In the genomic region with DNA sequence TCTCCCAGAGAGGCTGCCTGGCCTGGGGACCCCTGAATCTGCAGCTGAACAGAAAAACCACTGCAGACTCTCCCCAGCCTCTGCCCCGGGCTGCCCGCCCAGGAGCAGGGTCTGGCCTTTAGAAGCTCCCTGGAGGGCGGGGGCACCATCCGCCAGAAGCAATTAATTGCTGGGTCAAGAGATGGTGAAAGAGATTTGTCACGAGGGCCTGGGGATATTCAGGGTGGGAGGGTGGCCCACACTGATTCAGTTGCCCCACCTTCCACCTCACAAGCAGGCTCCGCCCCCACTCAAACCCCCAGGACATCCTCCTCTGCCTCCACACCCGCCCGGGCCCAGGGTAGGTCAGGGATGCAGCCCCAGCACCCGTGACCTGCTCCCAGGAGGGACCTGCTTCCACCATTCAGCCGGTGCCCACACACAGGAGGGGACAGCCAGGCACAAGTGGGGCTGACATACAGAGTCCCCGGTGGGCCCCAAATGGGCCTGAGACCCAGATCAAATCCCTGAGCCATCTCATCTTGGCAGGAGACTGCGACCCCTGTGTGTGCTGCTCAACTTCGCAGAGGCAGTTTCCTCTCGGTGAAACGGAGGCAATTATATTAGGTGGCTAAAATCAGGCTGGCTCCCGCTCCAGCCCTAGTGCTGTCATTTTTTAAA, we compare ENCODE assay signal across 12 cellular contexts. TPM values are rescaled to one million over a fixed set of nuclear protein-coding genes. Genes with fewer than 3 reads are reported as not detected.
DNase-seq lines count a peak whose midpoint lies in the region; ATAC-seq, FAIRE-seq and TF ChIP-seq lines count a peak whose summit lies in the region.
"Had no signal": no experiment of that assay in that cellular context is flagged by ENCODE, and none has a peak within 500 bp of the region (broad histone marks: within the 10 kb centered on the region; RNA-seq: fewer than 3 reads in every experiment).

No MANE protein-coding gene starts in this region.

- H3K9ac ChIP-seq in HUES64 (ENCODE audit: low read depth, low read length): peak overlapping the region; percentile 7; the same call in 1 of the 2 replicates
- peak overlapping the region; percentile 72 for H3K9ac ChIP-seq in astrocyte (ENCODE audit: low read length)

- no peak for DNase-seq in CD4-positive, alpha-beta memory T cell
- no peak for DNase-seq in astrocyte (ENCODE audit: low read depth)
- peak; percentile 33 for DNase-seq in nephron progenitor cell
- no peak for DNase-seq in ACHN
- no peak for DNase-seq in activated CD4-positive, alpha-beta T cell treated with anti-CD3 and anti-CD28 coated beads for 4 hours
- no peak for DNase-seq in foreskin fibroblast
- DNase-seq: activated CD4-positive, alpha-beta T cell treated with anti-CD3 and anti-CD28 coated beads for 48 hours; Right ventricle myocardium superior had no signal

- H3K36me3 Mint-ChIP-seq in CD4-positive, alpha-beta memory T cell: peaks cover 0 to 2% of the 10 kb centered on the region in 2 donors
- H3K36me3 Mint-ChIP-seq in astrocyte (ENCODE audit: low read depth, unreplicated experiment) (peaks cover 5% of the 10 kb centered on the region), nephron progenitor cell (ENCODE audit: low read depth) (peaks cover 9% of the 10 kb centered on the region)

- peak overlapping the region; percentile 60 for H3K4me2 ChIP-seq in astrocyte (ENCODE audit: low read length)

- H3K27me3 ChIP-seq in CD4-positive, alpha-beta memory T cell (ENCODE audit: insufficient read depth, low read length): no peaks in the 10 kb centered on the region
- H3K27me3 ChIP-seq in HUES64 (ENCODE audit: insufficient read depth, low read length): no peaks in the 10 kb centered on the region
- no peaks in the 10 kb centered on the region for H3K27me3 ChIP-seq in astrocyte (ENCODE audit: insufficient read depth, low read length)

- no peak overlapping the region for H2AFZ ChIP-seq in astrocyte (ENCODE audit: low read depth, low read length)

- H3K4me1 Mint-ChIP-seq in CD4-positive, alpha-beta memory T cell: peaks cover 16 to 69% (median 53%) of the 10 kb centered on the region in 4 donors
- H3K4me1 Mint-ChIP-seq in astrocyte (ENCODE audit: low read depth, unreplicated experiment): peaks cover 52% of the 10 kb centered on the region
- peaks cover 59% of the 10 kb centered on the region for H3K4me1 Mint-ChIP-seq in nephron progenitor cell

- no peak for ATAC-seq in HG02938 (IDR thresholded peaks at IDR 0.05; ENCODE audit: unreplicated experiment)

- no peak for TF ChIP-seq CTCF in astrocyte (IDR thresholded peaks at IDR 0.05; ENCODE audit: insufficient read depth, low read depth, low read length)
- no peak for TF ChIP-seq CTCF in nephron progenitor cell (IDR thresholded peaks at IDR 0.05)
- TF ChIP-seq CTCF in foreskin fibroblast (IDR thresholded peaks at IDR 0.05; ENCODE audit: low read depth, low read length): no peak

- 63% methylated on average over 15 of the region's 16 CpGs for WGBS in HUES64

- peaks cover 84% of the 10 kb centered on the region for H4K20me1 ChIP-seq in astrocyte (ENCODE audit: insufficient read depth, low read length)

- peaks cover 85% of the 10 kb centered on the region for H3K79me2 ChIP-seq in astrocyte (ENCODE audit: insufficient read depth, low read length)

- no peaks in the 10 kb centered on the region for H3K27me3 Mint-ChIP-seq in CD4-positive, alpha-beta memory T cell
- H3K27me3 Mint-ChIP-seq in astrocyte (ENCODE audit: low read depth, unreplicated experiment) (no peaks in the 10 kb centered on the region), nephron progenitor cell (ENCODE audit: low read depth, poor library complexity) (peaks cover 3% of the 10 kb centered on the region)
- H3K27me3 Mint-ChIP-seq: activated naive CD8-positive, alpha-beta T cell had no signal

- H3K4me3 Mint-ChIP-seq in CD4-positive, alpha-beta memory T cell: peak overlapping the region in 3 of 8 donors; percentile 20 to 81 (median 66)
- H3K4me3 Mint-ChIP-seq in astrocyte (ENCODE audit: unreplicated experiment) (no peak overlapping the region), nephron progenitor cell (no peak overlapping the region)
- H3K4me3 Mint-ChIP-seq: activated naive CD8-positive, alpha-beta T cell; neural crest cell had no signal

- H3K4me1 ChIP-seq in CD4-positive, alpha-beta memory T cell (ENCODE audit: insufficient read depth, low read length): peaks cover 63% of the 10 kb centered on the region
- H3K4me1 ChIP-seq in HUES64 (ENCODE audit: insufficient read depth, low read length) (peaks cover 24% of the 10 kb centered on the region), astrocyte (ENCODE audit: insufficient read depth, low read length) (peaks cover 50% of the 10 kb centered on the region)

- CTCF ChIA-PET in CD4-positive, alpha-beta memory T cell (lab: Charles Lee; ENCODE audit: partially characterized antibody): interaction anchor here (1.0 kb wide), 1 partner anchor 227 kb away, joined by 3 read pairs; no protein-coding TSS in a partner anchor

- no peak overlapping the region for H3K27ac ChIP-seq in CD4-positive, alpha-beta memory T cell (ENCODE audit: low read depth, low read length)
- H3K27ac ChIP-seq in HUES64 (ENCODE audit: low read depth, low read length) (peak overlapping the region; percentile 23), astrocyte (ENCODE audit: low read depth, low read length) (no peak overlapping the region)

- in situ Hi-C loops in ACHN (cut with HindIII; ENCODE audit: low pct_ligation_motif_present, low pct_unique_long_range_greater_than_20kb, low sequenced_read_pairs): no loop called here

- intact Hi-C loops in CD4-positive, alpha-beta memory T cell (cut with micrococcal nuclease): no loop called here

- no peak for FAIRE-seq in astrocyte (lab: Jason Lieb, UNC)

- no peaks in the 10 kb centered on the region for H3K9me3 Mint-ChIP-seq in CD4-positive, alpha-beta memory T cell
- H3K9me3 Mint-ChIP-seq in astrocyte (ENCODE audit: unreplicated experiment): peaks cover 1% of the 10 kb centered on the region
- no peaks in the 10 kb centered on the region for H3K9me3 Mint-ChIP-seq in nephron progenitor cell
- H3K9me3 Mint-ChIP-seq: neural crest cell had no signal

- H3K9me3 ChIP-seq in CD4-positive, alpha-beta memory T cell (ENCODE audit: control insufficient read depth in 1 of 2, low read length in 2 of 2): no peaks in the 10 kb centered on the region
- H3K9me3 ChIP-seq in HUES64 (ENCODE audit: insufficient read depth, low read depth, low read length) (no peaks in the 10 kb centered on the region), astrocyte (ENCODE audit: insufficient read depth, low read depth, low read length) (no peaks in the 10 kb centered on the region)

- H3K27ac Mint-ChIP-seq in CD4-positive, alpha-beta memory T cell: peak overlapping the region in 6 of 7 donors; percentile 30 to 70 (median 44)
- H3K27ac Mint-ChIP-seq in astrocyte (ENCODE audit: unreplicated experiment) (no peak overlapping the region), nephron progenitor cell (no peak overlapping the region)
- H3K27ac Mint-ChIP-seq: activated naive CD8-positive, alpha-beta T cell had no signal

- no peak overlapping the region for H3K4me3 ChIP-seq in CD4-positive, alpha-beta memory T cell (ENCODE audit: low read length in 2 of 2)
- H3K4me3 ChIP-seq in HUES64 (ENCODE audit: low read length) (no peak overlapping the region), astrocyte (ENCODE audit: insufficient read depth, low read depth, low read length) (no peak overlapping the region), foreskin fibroblast (ENCODE audit: low read depth in 1 of 2, low read length in 2 of 2) (no peak overlapping the region)

- POLR2A ChIA-PET in CD4-positive, alpha-beta memory T cell (lab: Charles Lee; ENCODE audit: partially characterized antibody): no interaction called here

- H3K36me3 ChIP-seq in CD4-positive, alpha-beta memory T cell (ENCODE audit: insufficient read depth, low read length): no peaks in the 10 kb centered on the region
- H3K36me3 ChIP-seq in HUES64 (ENCODE audit: insufficient read depth, low read length): no peaks in the 10 kb centered on the region
- no peaks in the 10 kb centered on the region for H3K36me3 ChIP-seq in astrocyte (ENCODE audit: insufficient read depth, low read length)

RNA-seq across cellular contexts. Expression of a gene that starts 23.0 kb away (rescaled TPM):
- 100 to 1,000 TPM in 1 of 2 experiments, 10 to 100 TPM in 1; 89.5 to 105 TPM for total RNA-seq in CD4-positive, alpha-beta memory T cell
- polyA plus RNA-seq in CD4-positive, alpha-beta memory T cell: 10 to 100 TPM in 1 of 2 donors, under 1 TPM in 1; 0.37 to 19.5 TPM
- polyA plus RNA-seq in HUES64 (2013, experiment 1 of 2): 103 TPM
- 118 TPM for polyA plus RNA-seq in HUES64 (2013, experiment 2 of 2)
- total RNA-seq in astrocyte: 425 and 489 TPM in 2 replicates

Comparison
In these comparisons a context has a peak if more than half of its experiments do, and no peak if none do; other contexts are left out.
1. H3K27ac Mint-ChIP-seq: peak in CD4-positive, alpha-beta memory T cell (6 of 7); none in astrocyte (single experiment) and nephron progenitor cell (single experiment).